ENCODE assay signal across 29 cellular contexts in the genomic region with DNA sequence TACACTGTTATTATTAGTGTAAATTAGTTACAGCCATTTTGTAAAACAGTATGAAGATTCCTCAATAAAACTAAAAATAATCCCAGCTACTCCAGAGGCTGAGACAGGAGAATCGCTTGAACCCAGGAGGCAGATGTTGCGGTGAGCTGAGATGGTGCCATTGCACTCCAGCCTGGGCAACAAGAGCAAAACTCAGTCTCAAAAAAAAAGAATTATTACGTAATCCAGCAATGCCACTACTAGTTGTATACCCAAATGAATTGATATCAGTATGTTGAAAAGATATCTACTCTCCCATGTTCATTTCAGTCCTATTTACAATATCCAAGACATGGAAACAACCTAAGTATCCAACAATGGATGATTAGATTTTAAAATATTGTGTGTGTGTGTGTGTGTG.
"Had no signal": no experiment of that assay in that cellular context is flagged by ENCODE, and none has a peak within 500 bp of the region (broad histone marks: within the 10 kb centered on the region; RNA-seq: fewer than 3 reads in every experiment).

No MANE protein-coding gene starts in this region.

- H3K27me3 Mint-ChIP-seq: dendritic cell treated with granulocyte-macrophage colony-stimulating factor and Interleukin-4, amounts not matched to agents 40 ng/mL and 50 ng/mL, for 4 days had no signal

- DNase-seq: colonic mucosa; cortex of kidney; dermis blood vessel endothelial cell; dorsolateral prefrontal cortex; effector CD4-positive, alpha-beta T cell; effector CD8-positive, alpha-beta T cell; effector memory CD4-positive, alpha-beta T cell; effector memory CD8-positive, alpha-beta T cell; endodermal cell; erythroblast; esophagus squamous epithelium; foreskin fibroblast; foreskin keratinocyte; foreskin melanocyte; gastrocnemius medialis; glutamatergic neuron; head of caudate nucleus; heart left ventricle; heart right ventricle had no signal

- H3K27ac ChIP-seq: colonic mucosa, coronary artery, dorsolateral prefrontal cortex, epithelial cell of prostate, esophagus muscularis mucosa, esophagus squamous epithelium, foreskin keratinocyte, gastrocnemius medialis, gastroesophageal sphincter, heart left ventricle, heart right ventricle had no signal

- FAIRE-seq: colon, endometrium, endothelial cell of umbilical vein, frontal cortex had no signal

- H3K27ac Mint-ChIP-seq: dendritic cell treated with granulocyte-macrophage colony-stimulating factor and Interleukin-4, amounts not matched to agents 40 ng/mL and 50 ng/mL, for 4 days; effector memory CD8-positive, alpha-beta T cell; endodermal cell had no signal

- H3K4me3 Mint-ChIP-seq: dendritic cell treated with granulocyte-macrophage colony-stimulating factor and Interleukin-4, amounts not matched to agents 40 ng/mL and 50 ng/mL, for 4 days; effector memory CD8-positive, alpha-beta T cell; endodermal cell had no signal

- H3K4me1 ChIP-seq: colonic mucosa, esophagus muscularis mucosa, esophagus squamous epithelium, foreskin keratinocyte, gastrocnemius medialis, gastroesophageal sphincter, heart left ventricle, heart right ventricle had no signal

- H3K4me3 ChIP-seq: colonic mucosa, coronary artery, dorsolateral prefrontal cortex, esophagus muscularis mucosa, esophagus squamous epithelium, gastrocnemius medialis, gastroesophageal sphincter, heart left ventricle, heart right ventricle had no signal

- H3K27me3 ChIP-seq: colonic mucosa, dorsolateral prefrontal cortex, esophagus muscularis mucosa, esophagus squamous epithelium, foreskin keratinocyte, gastrocnemius medialis, gastroesophageal sphincter, heart left ventricle, heart right ventricle had no signal

- H3K36me3 ChIP-seq: colonic mucosa, esophagus muscularis mucosa, esophagus squamous epithelium, gastrocnemius medialis, gastroesophageal sphincter, heart left ventricle, heart right ventricle had no signal

- ATAC-seq: effector memory CD8-positive, alpha-beta T cell; esophagus mucosa; foreskin keratinocyte; gastrocnemius medialis; gastroesophageal sphincter; heart left ventricle; heart right ventricle had no signal

- H3K9me3 ChIP-seq: colonic mucosa, esophagus muscularis mucosa, esophagus squamous epithelium, gastrocnemius medialis, gastroesophageal sphincter had no signal
